1 cellular context compared by ENCODE assay signal in genomic region chr16:87791295-87792204, GRCh38.
TF ChIP-seq lines count a peak whose summit lies in the region.

No MANE protein-coding gene starts in this region.

TF ChIP-seq in K562, 482 proteins besides CTCF, POLR2A, EP300 and RAD21:
- TF ChIP-seq DNMT1 (IDR thresholded peaks at IDR 0.05) (no peak), HCFC1 (IDR thresholded peaks at IDR 0.05; ENCODE audit: low read depth, low read length) (no peak), ATF7 (IDR thresholded peaks at IDR 0.05) (peak; percentile 25; the same call in 1 of the 2 replicates), MEIS2 (IDR thresholded peaks at IDR 0.05; ENCODE audit: partially characterized antibody) (peak; percentile 23), ZNF717 (CRISPR knock-in tag; IDR thresholded peaks at IDR 0.05) (no peak), VEZF1 (CRISPR knock-in tag; IDR thresholded peaks at IDR 0.05) (0 out of 2 replicates have a peak, but pooled peaks have one; percentile 25)
